In the genomic region with DNA sequence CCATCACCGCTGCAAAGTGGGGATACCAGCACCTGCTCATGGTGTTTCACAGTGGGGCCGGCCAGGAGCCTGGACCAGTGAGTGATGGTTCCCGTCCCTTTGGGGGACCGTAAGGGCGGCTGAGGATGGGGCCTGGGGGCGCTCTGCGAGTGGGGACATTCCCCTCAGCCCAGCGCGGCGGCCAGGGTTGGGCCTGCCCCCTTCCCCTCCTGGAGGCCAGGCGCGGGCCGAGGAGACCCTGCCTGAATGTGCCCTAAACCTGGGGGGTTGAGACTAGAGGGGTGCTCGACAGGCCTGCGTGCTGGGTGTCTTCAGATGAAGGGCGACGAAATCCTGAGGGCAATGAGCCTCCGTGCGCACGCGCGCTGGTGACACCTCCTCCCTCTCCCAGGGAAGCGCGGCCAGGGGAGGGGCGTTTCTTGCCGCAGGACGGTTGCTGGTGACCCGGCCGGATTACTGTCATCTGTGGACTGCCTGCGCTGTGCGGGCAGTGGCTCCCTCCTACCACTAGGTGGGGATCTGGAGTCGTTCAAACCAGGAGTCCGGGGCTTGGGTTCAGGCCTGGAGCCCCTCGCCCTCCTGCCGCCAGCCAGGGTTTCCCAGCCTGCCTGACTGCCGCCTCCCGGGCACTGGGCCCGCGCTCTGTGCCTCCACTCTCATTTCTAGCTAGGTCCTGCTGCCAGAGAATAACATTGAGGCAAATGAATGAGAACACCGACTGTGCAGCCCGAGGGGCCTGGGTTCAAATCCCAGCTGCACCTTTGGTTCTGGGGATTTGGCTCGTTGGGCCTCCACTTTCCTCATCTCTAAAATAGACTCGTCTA, we compare ENCODE assay signal across 8 cellular contexts. TPM values are rescaled to one million over a fixed set of nuclear protein-coding genes. Genes with fewer than 3 reads are reported as not detected.
DNase-seq lines count a peak whose midpoint lies in the region; ATAC-seq and TF ChIP-seq lines count a peak whose summit lies in the region.

No MANE protein-coding gene starts in this region.

- peaks cover 50% of the 10 kb centered on the region for H3K27me3 Mint-ChIP-seq in activated CD4-positive, alpha-beta T cell treated with anti-CD3 and anti-CD28 coated beads, Interleukin-2, amount 10 ng/mL, durations not matched to agents 24 days and 14 days
- peaks cover 27 to 61% of the 10 kb centered on the region in 2 donors for H3K27me3 Mint-ChIP-seq in effector memory CD8-positive, alpha-beta T cell

- H3K36me3 ChIP-seq in lower lobe of right lung, result no peaks in the 10 kb centered on the region

- intact Hi-C loops in activated CD4-positive, alpha-beta T cell treated with anti-CD3 and anti-CD28 coated beads, Interleukin-2, amount 10 ng/mL, durations not matched to agents 24 days and 14 days (cut with micrococcal nuclease), result loop anchor here (10.0 kb wide), 1 partner anchor 168 kb away; no protein-coding TSS in a partner anchor
- intact Hi-C loops in lower lobe of right lung (cut with DNase I), result no loop called here

- H3K27ac ChIP-seq in lower lobe of right lung, result peak overlapping the region; percentile 89

- peaks cover 16% of the 10 kb centered on the region for H3K4me1 ChIP-seq in lower lobe of right lung

- H3K9me3 ChIP-seq in lower lobe of right lung, result no peaks in the 10 kb centered on the region

- ATAC-seq in HG02798 (IDR thresholded peaks at IDR 0.05; ENCODE audit: poor library complexity, unreplicated experiment) (peak; percentile 45), lower lobe of right lung (peak; percentile 69 to 77)
- ATAC-seq in effector memory CD8-positive, alpha-beta T cell (replicated peaks), result peak; percentile 41

- no peaks in the 10 kb centered on the region for H3K4me1 Mint-ChIP-seq in activated CD4-positive, alpha-beta T cell treated with anti-CD3 and anti-CD28 coated beads, Interleukin-2, amount 10 ng/mL, durations not matched to agents 24 days and 14 days
- H3K4me1 Mint-ChIP-seq in effector memory CD8-positive, alpha-beta T cell (ENCODE audit: low read depth in 2 of 2), result peaks cover 0 to 4% of the 10 kb centered on the region in 2 donors

- H3K27me3 ChIP-seq in lower lobe of right lung (ENCODE audit: low read depth), result peaks cover 6% of the 10 kb centered on the region

- H3K27ac Mint-ChIP-seq in activated CD4-positive, alpha-beta T cell treated with anti-CD3 and anti-CD28 coated beads, Interleukin-2, amount 10 ng/mL, durations not matched to agents 24 days and 14 days, result no peak overlapping the region
- no peak overlapping the region for H3K27ac Mint-ChIP-seq in effector memory CD8-positive, alpha-beta T cell

- no peak overlapping the region for H3K4me3 Mint-ChIP-seq in activated CD4-positive, alpha-beta T cell treated with anti-CD3 and anti-CD28 coated beads, Interleukin-2, amount 10 ng/mL, durations not matched to agents 24 days and 14 days
- no peak overlapping the region for H3K4me3 Mint-ChIP-seq in effector memory CD8-positive, alpha-beta T cell

- DNase-seq in DMS 273 (lab: John Stamatoyannopoulos, UW; ENCODE audit: unreplicated experiment), result peak; percentile 92
- DNase-seq in NCI-H510A treated with DMSO at 0.1 percent for 48 hours (lab: John Stamatoyannopoulos, UW), result peak; percentile 95
- peak; percentile 87 for DNase-seq in activated CD4-positive, alpha-beta T cell treated with anti-CD3 and anti-CD28 coated beads, Interleukin-2, amount 10 ng/mL, durations not matched to agents 24 days and 14 days
- peak in 2 of 3 experiments; percentile 42 for DNase-seq in effector memory CD8-positive, alpha-beta T cell
- peak; percentile 90 for DNase-seq in lower lobe of right lung
- DNase-seq in stimulated activated CD8-positive, alpha-beta memory T cell treated with anti-CD3 and anti-CD28 coated beads, Interleukin-4, amount 100 ng/mL, for 24 hours (ENCODE audit: low read depth), result peak; percentile 49
- no peak for DNase-seq in NCI-H1048 (lab: John Stamatoyannopoulos, UW)

- H3K4me3 ChIP-seq in lower lobe of right lung, result peak overlapping the region; percentile 9

- no peaks in the 10 kb centered on the region for H3K9me3 Mint-ChIP-seq in activated CD4-positive, alpha-beta T cell treated with anti-CD3 and anti-CD28 coated beads, Interleukin-2, amount 10 ng/mL, durations not matched to agents 24 days and 14 days
- no peaks in the 10 kb centered on the region for H3K9me3 Mint-ChIP-seq in effector memory CD8-positive, alpha-beta T cell

- H3K36me3 Mint-ChIP-seq in activated CD4-positive, alpha-beta T cell treated with anti-CD3 and anti-CD28 coated beads, Interleukin-2, amount 10 ng/mL, durations not matched to agents 24 days and 14 days (ENCODE audit: low read depth), result no peaks in the 10 kb centered on the region
- no peaks in the 10 kb centered on the region for H3K36me3 Mint-ChIP-seq in effector memory CD8-positive, alpha-beta T cell (ENCODE audit: insufficient read depth)

- TF ChIP-seq CTCF in lower lobe of right lung (IDR thresholded peaks at IDR 0.05), result peak; percentile 98

RNA-seq across cellular contexts. Expression of a gene that starts 17.1 kb away (rescaled TPM):
- total RNA-seq in activated CD4-positive, alpha-beta T cell treated with anti-CD3 and anti-CD28 coated beads, Interleukin-2, amount 10 ng/mL, durations not matched to agents 24 days and 14 days, result not detected in 2 replicates
- total RNA-seq in lower lobe of right lung, result 83.3 TPM

RNA-seq across cellular contexts. Expression of a gene that starts 35.5 kb away (rescaled TPM):
- total RNA-seq in activated CD4-positive, alpha-beta T cell treated with anti-CD3 and anti-CD28 coated beads, Interleukin-2, amount 10 ng/mL, durations not matched to agents 24 days and 14 days, result not detected in 2 replicates
- total RNA-seq in lower lobe of right lung, result 22.3 TPM

Comparison
In these comparisons a context has a peak if more than half of its experiments do, and no peak if none do; other contexts are left out.
1. RNA of a gene that starts 17.1 kb away (total RNA-seq): 83.3 TPM in lower lobe of right lung (single experiment); not detected in activated CD4-positive, alpha-beta T cell treated with anti-CD3 and anti-CD28 coated beads, Interleukin-2, amount 10 ng/mL, durations not matched to agents 24 days and 14 days; every median in the first group is over 10 times any median in the second.
2. RNA of a gene that starts 35.5 kb away (total RNA-seq): 22.3 TPM in lower lobe of right lung (single experiment); not detected in activated CD4-positive, alpha-beta T cell treated with anti-CD3 and anti-CD28 coated beads, Interleukin-2, amount 10 ng/mL, durations not matched to agents 24 days and 14 days; every median in the first group is over 10 times any median in the second.
3. Peak in every context shown above with its lines, with median percentiles within 50 percentile points of each other: ATAC-seq.